17 cellular contexts compared by ENCODE assay signal in genomic region chr1:77170687-77171086, GRCh38. TPM values are rescaled to one million over a fixed set of nuclear protein-coding genes. Genes with fewer than 3 reads are reported as not detected.
A peak's percentile ranks its signal among the peaks of the same experiment; 100 is the strongest.
DNase-seq lines count a peak whose midpoint lies in the region; ATAC-seq, FAIRE-seq and TF ChIP-seq lines count a peak whose summit lies in the region.
"Had no signal": no experiment of that assay in that cellular context is flagged by ENCODE, and none has a peak within 500 bp of the region (broad histone marks: within the 10 kb centered on the region; RNA-seq: fewer than 3 reads in every experiment).

No MANE protein-coding gene starts in this region.

- ATAC-seq in GM18870 (IDR thresholded peaks at IDR 0.05; ENCODE audit: unreplicated experiment), result no peak
- ATAC-seq: GM12878, pancreas had no signal

- H3K4me3 ChIP-seq in fibroblast of lung (replicated peaks in 1 of 4; ENCODE audit: control extremely low read depth in 1 of 4, insufficient read depth in 1 of 4, low read depth in 3 of 4, low read length in 4 of 4) (no peak overlapping the region), retinal pigment epithelial cell (ENCODE audit: low read length) (no peak overlapping the region)
- H3K4me3 ChIP-seq: esophagus muscularis mucosa, GM12878, pancreas, thoracic aorta had no signal

- H4K20me1 ChIP-seq in fibroblast of lung (ENCODE audit: control insufficient read depth, extremely low read depth, insufficient read depth, low read length), result no peaks in the 10 kb centered on the region

- no peaks in the 10 kb centered on the region for H3K4me1 ChIP-seq in fibroblast of lung (ENCODE audit: control insufficient read depth, extremely low read depth, insufficient read depth, low read length)
- H3K4me1 ChIP-seq: esophagus muscularis mucosa, pancreas had no signal

- no peaks in the 10 kb centered on the region for H3K9me3 ChIP-seq in fibroblast of lung (ENCODE audit: control insufficient read depth, insufficient read depth, low read depth, low read length)
- H3K9me3 ChIP-seq: esophagus muscularis mucosa, pancreas, thoracic aorta had no signal

- no peak for TF ChIP-seq CTCF in fibroblast of lung (conservative IDR thresholded peaks at IDR 0.05 in 1 of 2, IDR thresholded peaks at IDR 0.05 in 1 of 2; ENCODE audit: low read depth in 1 of 2, low read length in 2 of 2)
- TF ChIP-seq CTCF in retinal pigment epithelial cell (conservative IDR thresholded peaks at IDR 0.05; ENCODE audit: low read depth, low read length), result no peak
- TF ChIP-seq CTCF in D721Med (IDR thresholded peaks at IDR 0.05; ENCODE audit: insufficient read depth, missing control alignments), result no peak

- peak overlapping the region; percentile 74 for H3K27ac Mint-ChIP-seq in activated T-cell treated with anti-CD3 and anti-CD28 coated beads, Interleukin-2, amount 50 U/mL, for 24 hours
- H3K27ac Mint-ChIP-seq in activated T-helper 1 cell treated with anti-CD3 and anti-CD28 coated beads, Interleukin-12 subunit alpha, Interleukin-12 subunit beta, Interleukin-2, Interleukin-4 antibody, amounts not matched to agents 30 ng/mL and 10 ng/mL and 1 ng/mL, durations not matched to agents 14 hours and 24 hours and 36 hours, result no peak overlapping the region
- H3K27ac Mint-ChIP-seq: B cell; dendritic cell treated with granulocyte-macrophage colony-stimulating factor and Interleukin-4, amounts not matched to agents 40 ng/mL and 50 ng/mL, for 4 days had no signal

- intact Hi-C loops in activated T-helper 1 cell treated with anti-CD3 and anti-CD28 coated beads, Interleukin-12 subunit alpha, Interleukin-12 subunit beta, Interleukin-2, Interleukin-4 antibody, amounts not matched to agents 30 ng/mL and 10 ng/mL and 1 ng/mL, durations not matched to agents 14 hours and 24 hours and 36 hours (cut with micrococcal nuclease), result no loop called here

- no peak for DNase-seq in activated T-cell treated with anti-CD3 and anti-CD28 coated beads, Interleukin-2, amount 50 U/mL, for 24 hours
- DNase-seq in activated T-cell treated with anti-CD3 and anti-CD28 coated beads, Interleukin-2, amount 50 U/mL, for 48 hours, result no peak
- DNase-seq in OCI-M1 (lab: John Stamatoyannopoulos, UW) (peak; percentile 21), fibroblast of lung (ENCODE audit: low read depth in 2 of 2) (peak; percentile 67 to 98), retinal pigment epithelial cell (ENCODE audit: low read depth) (peak; percentile 55), D721Med (ENCODE audit: insufficient read length, low spot score) (no peak)
- DNase-seq in activated T-helper 1 cell treated with anti-CD3 and anti-CD28 coated beads, Interleukin-12 subunit alpha, Interleukin-12 subunit beta, Interleukin-2, Interleukin-4 antibody, amounts not matched to agents 30 ng/mL and 10 ng/mL and 1 ng/mL, durations not matched to agents 14 hours and 24 hours and 36 hours (ENCODE audit: low spot score), result no peak
- DNase-seq: DMS79; midbrain; pancreas; stimulated activated CD4-positive, alpha-beta T cell treated with anti-CD3 and anti-CD28 coated beads, Interleukin-15, amount 100 ng/mL, for 24 hours had no signal

- no peaks in the 10 kb centered on the region for H3K79me2 ChIP-seq in fibroblast of lung (ENCODE audit: control insufficient read depth, insufficient read depth, low read length)

- H2AFZ ChIP-seq in fibroblast of lung (ENCODE audit: low read length), result no peak overlapping the region

- H3K27me3 Mint-ChIP-seq in activated T-cell treated with anti-CD3 and anti-CD28 coated beads, Interleukin-2, amount 50 U/mL, for 24 hours, result no peaks in the 10 kb centered on the region
- no peaks in the 10 kb centered on the region for H3K27me3 Mint-ChIP-seq in activated T-helper 1 cell treated with anti-CD3 and anti-CD28 coated beads, Interleukin-12 subunit alpha, Interleukin-12 subunit beta, Interleukin-2, Interleukin-4 antibody, amounts not matched to agents 30 ng/mL and 10 ng/mL and 1 ng/mL, durations not matched to agents 14 hours and 24 hours and 36 hours (ENCODE audit: insufficient read depth)
- H3K27me3 Mint-ChIP-seq: B cell; dendritic cell treated with granulocyte-macrophage colony-stimulating factor and Interleukin-4, amounts not matched to agents 40 ng/mL and 50 ng/mL, for 4 days had no signal

- peaks cover 17% of the 10 kb centered on the region for H3K9me3 Mint-ChIP-seq in activated T-cell treated with anti-CD3 and anti-CD28 coated beads, Interleukin-2, amount 50 U/mL, for 24 hours
- peaks cover 26% of the 10 kb centered on the region for H3K9me3 Mint-ChIP-seq in activated T-helper 1 cell treated with anti-CD3 and anti-CD28 coated beads, Interleukin-12 subunit alpha, Interleukin-12 subunit beta, Interleukin-2, Interleukin-4 antibody, amounts not matched to agents 30 ng/mL and 10 ng/mL and 1 ng/mL, durations not matched to agents 14 hours and 24 hours and 36 hours

- FAIRE-seq in D721Med (lab: Jason Lieb, UNC), result no peak
- FAIRE-seq: GM12878, pancreas had no signal

- H3K36me3 Mint-ChIP-seq in activated T-cell treated with anti-CD3 and anti-CD28 coated beads, Interleukin-2, amount 50 U/mL, for 24 hours (ENCODE audit: low read depth), result peaks cover 54% of the 10 kb centered on the region
- peaks cover 4% of the 10 kb centered on the region for H3K36me3 Mint-ChIP-seq in activated T-helper 1 cell treated with anti-CD3 and anti-CD28 coated beads, Interleukin-12 subunit alpha, Interleukin-12 subunit beta, Interleukin-2, Interleukin-4 antibody, amounts not matched to agents 30 ng/mL and 10 ng/mL and 1 ng/mL, durations not matched to agents 14 hours and 24 hours and 36 hours (ENCODE audit: low read depth)

- no peak overlapping the region for H3K27ac ChIP-seq in fibroblast of lung (ENCODE audit: insufficient read depth, low read length)
- H3K27ac ChIP-seq: esophagus muscularis mucosa, pancreas, thoracic aorta had no signal

- no peak overlapping the region for H3K4me3 Mint-ChIP-seq in activated T-cell treated with anti-CD3 and anti-CD28 coated beads, Interleukin-2, amount 50 U/mL, for 24 hours
- H3K4me3 Mint-ChIP-seq in activated T-helper 1 cell treated with anti-CD3 and anti-CD28 coated beads, Interleukin-12 subunit alpha, Interleukin-12 subunit beta, Interleukin-2, Interleukin-4 antibody, amounts not matched to agents 30 ng/mL and 10 ng/mL and 1 ng/mL, durations not matched to agents 14 hours and 24 hours and 36 hours, result no peak overlapping the region
- H3K4me3 Mint-ChIP-seq: B cell; dendritic cell treated with granulocyte-macrophage colony-stimulating factor and Interleukin-4, amounts not matched to agents 40 ng/mL and 50 ng/mL, for 4 days had no signal

- no peaks in the 10 kb centered on the region for H3K27me3 ChIP-seq in fibroblast of lung (ENCODE audit: control insufficient read depth, insufficient read depth, low read length)
- H3K27me3 ChIP-seq: esophagus muscularis mucosa, pancreas had no signal

- H3K4me2 ChIP-seq in fibroblast of lung (ENCODE audit: extremely low read depth, insufficient read depth, low read length), result no peak overlapping the region

- no peaks in the 10 kb centered on the region for H3K36me3 ChIP-seq in fibroblast of lung (ENCODE audit: control insufficient read depth, insufficient read depth, low read length)
- H3K36me3 ChIP-seq: pancreas, thoracic aorta had no signal

- peaks cover 20% of the 10 kb centered on the region for H3K4me1 Mint-ChIP-seq in activated T-cell treated with anti-CD3 and anti-CD28 coated beads, Interleukin-2, amount 50 U/mL, for 24 hours (ENCODE audit: low read depth)
- no peaks in the 10 kb centered on the region for H3K4me1 Mint-ChIP-seq in activated T-helper 1 cell treated with anti-CD3 and anti-CD28 coated beads, Interleukin-12 subunit alpha, Interleukin-12 subunit beta, Interleukin-2, Interleukin-4 antibody, amounts not matched to agents 30 ng/mL and 10 ng/mL and 1 ng/mL, durations not matched to agents 14 hours and 24 hours and 36 hours (ENCODE audit: low read depth)
- H3K4me1 Mint-ChIP-seq: B cell had no signal

- H3K9ac ChIP-seq in fibroblast of lung (ENCODE audit: insufficient read depth, low read length), result no peak overlapping the region

RNA-seq across cellular contexts. Expression of gene PIGK, which starts 48.5 kb away (rescaled TPM):
- 38.5 and 55.7 TPM in 2 replicates for total RNA-seq in fibroblast of lung
- 55.5 and 58.7 TPM in 2 replicates for polyA plus RNA-seq in fibroblast of lung
- polyA plus RNA-seq in fibroblast of lung (2012), result 31.1 and 33.3 TPM in 2 replicates
- polyA minus RNA-seq in fibroblast of lung (ENCODE audit: low replicate concordance), result 4.2 and 6.0 TPM in 2 replicates
- 15.9 and 19.4 TPM in 2 replicates for total RNA-seq in activated T-helper 1 cell treated with anti-CD3 and anti-CD28 coated beads, Interleukin-12 subunit alpha, Interleukin-12 subunit beta, Interleukin-2, Interleukin-4 antibody, amounts not matched to agents 30 ng/mL and 10 ng/mL and 1 ng/mL, durations not matched to agents 14 hours and 24 hours and 36 hours

Comparison
In these comparisons a context has a peak if more than half of its experiments do, and no peak if none do; other contexts are left out.
1. DNase-seq: peak in OCI-M1 (single experiment), fibroblast of lung (2 of 2) and retinal pigment epithelial cell (single experiment); none in activated T-cell treated with anti-CD3 and anti-CD28 coated beads, Interleukin-2, amount 50 U/mL, for 24 hours (single experiment), activated T-cell treated with anti-CD3 and anti-CD28 coated beads, Interleukin-2, amount 50 U/mL, for 48 hours (0 of 2), D721Med (single experiment) and activated T-helper 1 cell treated with anti-CD3 and anti-CD28 coated beads, Interleukin-12 subunit alpha, Interleukin-12 subunit beta, Interleukin-2, Interleukin-4 antibody, amounts not matched to agents 30 ng/mL and 10 ng/mL and 1 ng/mL, durations not matched to agents 14 hours and 24 hours and 36 hours (single experiment).